In the genomic region with DNA sequence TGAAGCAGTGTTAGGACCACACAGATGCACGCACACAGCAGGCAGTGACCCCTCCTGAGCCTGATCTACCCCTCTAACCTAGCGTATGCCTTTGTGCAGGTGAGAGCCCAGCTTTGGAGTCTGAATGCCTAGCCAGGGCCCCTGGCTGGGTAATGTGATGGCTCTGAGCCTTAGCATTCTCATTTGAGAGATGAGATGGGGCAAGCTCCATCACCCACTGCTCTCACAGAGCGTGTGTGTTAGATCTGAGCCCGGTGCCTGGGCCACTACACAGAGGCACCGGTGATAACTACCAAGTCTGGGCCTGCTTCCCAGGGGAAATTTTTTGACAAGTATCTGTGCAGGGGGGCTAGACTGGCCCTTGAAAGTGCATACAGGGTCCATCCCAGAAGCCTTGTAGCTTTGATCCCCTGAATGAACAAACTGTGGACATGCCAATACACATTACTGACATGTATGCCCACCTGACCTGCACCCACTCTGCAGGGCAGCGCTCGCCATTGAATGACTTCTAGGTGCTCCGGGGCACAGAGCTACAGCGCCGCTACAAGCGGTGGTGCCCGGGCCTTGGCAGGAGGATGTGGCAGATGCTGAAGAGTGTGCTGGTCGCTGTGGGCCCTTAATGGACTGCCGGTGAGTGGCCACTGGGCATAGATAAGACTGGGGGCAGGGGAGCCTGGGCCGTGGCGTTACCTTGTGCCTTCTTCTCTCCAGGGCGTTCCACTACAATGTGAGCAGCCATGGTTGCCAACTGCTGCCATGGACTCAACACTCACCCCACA, we compare ENCODE assay signal across 8 cellular contexts. TPM values are rescaled to one million over a fixed set of nuclear protein-coding genes. Genes with fewer than 3 reads are reported as not detected.
A peak's percentile ranks its signal among the peaks of the same experiment; 100 is the strongest.
DNase-seq lines count a peak whose midpoint lies in the region; ATAC-seq and TF ChIP-seq lines count a peak whose summit lies in the region.
"Not testable (repeated sequence)": the region's sequence is repeated elsewhere in the genome, so short reads cannot be mapped to it uniquely, and the experiment has no call there.

No MANE protein-coding gene starts in this region.

- DNase-seq in CD8-positive, alpha-beta T cell, result peak in 4 of 7 experiments; percentile 4 to 48 (median 13)
- DNase-seq in activated CD4-positive, CD25-positive, alpha-beta regulatory T cell treated with anti-CD3 and anti-CD28 coated beads, Interleukin-2, amount 50 U/mL, for 72 hours, result peak; percentile 33
- DNase-seq in activated T-helper 2 cell treated with anti-CD3 and anti-CD28 coated beads, Interferon-gamma antibody, Interleukin-2, Interleukin-4, amounts not matched to agents 10 μg/mL and 5 μg/mL and 100 μg/mL, durations not matched to agents 14 hours and 24 hours and 36 hours (ENCODE audit: low spot score), result peak; percentile 10
- peak; percentile 95 for DNase-seq in chondrocyte (ENCODE audit: low spot score)
- DNase-seq in left ventricle myocardium superior, result peak; percentile 29
- peak in 1 of 2 experiments; percentile 16 for DNase-seq in mesothelial cell of epicardium (ENCODE audit: low spot score in 2 of 2, unreplicated experiment in 2 of 2)
- DNase-seq in prostate gland (ENCODE audit: low spot score), result peak; percentile 4
- peak; percentile 4 to 5 for DNase-seq in thyroid gland

- peaks cover 34% of the 10 kb centered on the region for H3K4me1 ChIP-seq in CD8-positive, alpha-beta T cell (ENCODE audit: insufficient read depth, low read length)
- peaks cover 14% of the 10 kb centered on the region for H3K4me1 ChIP-seq in prostate gland (replicated peaks)
- H3K4me1 ChIP-seq in thyroid gland, result peaks cover 22 to 37% of the 10 kb centered on the region in 2 donors

- H3K27ac ChIP-seq in CD8-positive, alpha-beta T cell (ENCODE audit: low read depth, low read length); prostate gland; thyroid gland: not testable (repeated sequence)

- not testable (repeated sequence) for TF ChIP-seq POLR2A in prostate gland (IDR thresholded peaks at IDR 0.05); thyroid gland (IDR thresholded peaks at IDR 0.05)

- TF ChIP-seq CTCF in CD8-positive, alpha-beta T cell (IDR thresholded peaks at IDR 0.05); chondrocyte (IDR thresholded peaks at IDR 0.05); mesothelial cell of epicardium (IDR thresholded peaks at IDR 0.05; ENCODE audit: unreplicated experiment); prostate gland (IDR thresholded peaks at IDR 0.05); thyroid gland (IDR thresholded peaks at IDR 0.05): not testable (repeated sequence)

- POLR2A ChIA-PET in CD8-positive, alpha-beta T cell (lab: Charles Lee), result interaction anchor here (1.0 kb wide), 1 partner anchor 250 kb away, joined by 3 read pairs; a partner anchor contains a TSS

- not testable (repeated sequence) for ATAC-seq in CD8-positive, alpha-beta T cell; left ventricle myocardium superior

- H3K9me3 ChIP-seq in CD8-positive, alpha-beta T cell (ENCODE audit: low read length); prostate gland; thyroid gland: not testable (repeated sequence)

- not testable (repeated sequence) for H3K4me3 Mint-ChIP-seq in CD8-positive, alpha-beta T cell; activated T-helper 2 cell treated with anti-CD3 and anti-CD28 coated beads, Interferon-gamma antibody, Interleukin-2, Interleukin-4, amounts not matched to agents 10 μg/mL and 5 μg/mL and 100 μg/mL, durations not matched to agents 14 hours and 24 hours and 36 hours (ENCODE audit: low read depth); chondrocyte (ENCODE audit: unreplicated experiment)
- peak overlapping the region; percentile 27 for H3K4me3 Mint-ChIP-seq in mesothelial cell of epicardium

- H3K36me3 ChIP-seq in CD8-positive, alpha-beta T cell (ENCODE audit: insufficient read depth, low read length); prostate gland; thyroid gland: not testable (repeated sequence)

- not testable (repeated sequence) for H3K36me3 Mint-ChIP-seq in CD8-positive, alpha-beta T cell; activated T-helper 2 cell treated with anti-CD3 and anti-CD28 coated beads, Interferon-gamma antibody, Interleukin-2, Interleukin-4, amounts not matched to agents 10 μg/mL and 5 μg/mL and 100 μg/mL, durations not matched to agents 14 hours and 24 hours and 36 hours (ENCODE audit: low read depth); chondrocyte (ENCODE audit: low read depth); mesothelial cell of epicardium

- H3K27ac Mint-ChIP-seq in CD8-positive, alpha-beta T cell, result peak overlapping the region; percentile 62
- H3K27ac Mint-ChIP-seq in activated T-helper 2 cell treated with anti-CD3 and anti-CD28 coated beads, Interferon-gamma antibody, Interleukin-2, Interleukin-4, amounts not matched to agents 10 μg/mL and 5 μg/mL and 100 μg/mL, durations not matched to agents 14 hours and 24 hours and 36 hours; chondrocyte (ENCODE audit: unreplicated experiment); mesothelial cell of epicardium: not testable (repeated sequence)

- intact Hi-C loops in CD8-positive, alpha-beta T cell (cut with DNase I, micrococcal nuclease), result loop anchor here in 1 of 2 experiments (2.0 kb wide), 1 partner anchor 33 kb away; a partner anchor contains a TSS
- intact Hi-C loops in activated T-helper 2 cell treated with anti-CD3 and anti-CD28 coated beads, Interferon-gamma antibody, Interleukin-2, Interleukin-4, amounts not matched to agents 10 μg/mL and 5 μg/mL and 100 μg/mL, durations not matched to agents 14 hours and 24 hours and 36 hours (cut with micrococcal nuclease), result loop anchor here (2.0 kb wide), 2 partner anchors 21 to 33 kb away; a partner anchor contains a TSS
- intact Hi-C loops in left ventricle myocardium superior (cut with micrococcal nuclease); prostate gland (cut with DNase I); thyroid gland (cut with DNase I): not testable (repeated sequence)

- H3K27me3 ChIP-seq in CD8-positive, alpha-beta T cell (ENCODE audit: insufficient read depth, low read length); prostate gland (replicated peaks; ENCODE audit: insufficient read depth); thyroid gland: not testable (repeated sequence)

- H3K9me3 Mint-ChIP-seq in CD8-positive, alpha-beta T cell; activated T-helper 2 cell treated with anti-CD3 and anti-CD28 coated beads, Interferon-gamma antibody, Interleukin-2, Interleukin-4, amounts not matched to agents 10 μg/mL and 5 μg/mL and 100 μg/mL, durations not matched to agents 14 hours and 24 hours and 36 hours; chondrocyte (ENCODE audit: low read depth); mesothelial cell of epicardium: not testable (repeated sequence)

- H3K4me1 Mint-ChIP-seq in CD8-positive, alpha-beta T cell (ENCODE audit: low read depth); activated T-helper 2 cell treated with anti-CD3 and anti-CD28 coated beads, Interferon-gamma antibody, Interleukin-2, Interleukin-4, amounts not matched to agents 10 μg/mL and 5 μg/mL and 100 μg/mL, durations not matched to agents 14 hours and 24 hours and 36 hours (ENCODE audit: low read depth); chondrocyte (ENCODE audit: low read depth); mesothelial cell of epicardium: not testable (repeated sequence)

- not testable (repeated sequence) for H3K27me3 Mint-ChIP-seq in CD8-positive, alpha-beta T cell (ENCODE audit: low read depth); activated T-helper 2 cell treated with anti-CD3 and anti-CD28 coated beads, Interferon-gamma antibody, Interleukin-2, Interleukin-4, amounts not matched to agents 10 μg/mL and 5 μg/mL and 100 μg/mL, durations not matched to agents 14 hours and 24 hours and 36 hours (ENCODE audit: low read depth); chondrocyte (ENCODE audit: low read depth); mesothelial cell of epicardium (ENCODE audit: low read depth)

- H3K4me3 ChIP-seq in CD8-positive, alpha-beta T cell (ENCODE audit: low read depth, low read length); prostate gland; thyroid gland (replicated peaks in 1 of 3): not testable (repeated sequence)

- 92% methylated on average over 17 of the region's 17 CpGs for WGBS in prostate gland
- WGBS in thyroid gland, 2 donors, result 87 to 96% methylated on average over 14 to 17 of the region's 17 CpGs

- CTCF ChIA-PET in CD8-positive, alpha-beta T cell (lab: Charles Lee), result interaction anchor here (1.5 kb wide), 1 partner anchor 22 kb away, joined by 3 read pairs; no protein-coding TSS in a partner anchor

RNA-seq across cellular contexts. Expression of a gene that starts 20.7 kb away (rescaled TPM):
- total RNA-seq in CD8-positive, alpha-beta T cell, result 1,000 to 10,000 TPM; 3,774 to 3,852 TPM
- total RNA-seq in activated T-helper 2 cell treated with anti-CD3 and anti-CD28 coated beads, Interferon-gamma antibody, Interleukin-2, Interleukin-4, amounts not matched to agents 10 μg/mL and 5 μg/mL and 100 μg/mL, durations not matched to agents 14 hours and 24 hours and 36 hours, result 2,033 and 2,369 TPM in 2 replicates
- 1,438 to 1,620 TPM (median 1,579 TPM) in 3 replicates for total RNA-seq in chondrocyte
- 4,234 TPM for total RNA-seq in left ventricle myocardium superior
- 3,774 to 3,945 TPM (median 3,937 TPM) in 3 replicates for total RNA-seq in mesothelial cell of epicardium
- under 1 TPM; under 0.01 TPM for total RNA-seq in prostate gland
- under 1 TPM; under 0.01 TPM for total RNA-seq in thyroid gland

RNA-seq across cellular contexts. Expression of a gene that starts 32.7 kb away (rescaled TPM):
- 1 to 10 TPM; 5.4 to 7.0 TPM for total RNA-seq in CD8-positive, alpha-beta T cell
- 5.2 and 6.1 TPM in 2 replicates for total RNA-seq in activated T-helper 2 cell treated with anti-CD3 and anti-CD28 coated beads, Interferon-gamma antibody, Interleukin-2, Interleukin-4, amounts not matched to agents 10 μg/mL and 5 μg/mL and 100 μg/mL, durations not matched to agents 14 hours and 24 hours and 36 hours
- 52.1 to 67.7 TPM (median 58.9 TPM) in 3 replicates for total RNA-seq in chondrocyte
- total RNA-seq in left ventricle myocardium superior, result 12.2 TPM
- 74.5 to 86.3 TPM (median 79.1 TPM) in 3 replicates for total RNA-seq in mesothelial cell of epicardium
- 10 to 100 TPM; 29.9 to 58.6 TPM for total RNA-seq in prostate gland
- 10 to 100 TPM; 38.9 to 50.9 (median 46.5) TPM for total RNA-seq in thyroid gland

Comparison
In these comparisons a context has a peak if more than half of its experiments do, and no peak if none do; other contexts are left out.
1. RNA of a gene that starts 20.7 kb away (total RNA-seq): 4,234 TPM in left ventricle myocardium superior (single experiment), 3,774 to 3,945 TPM in mesothelial cell of epicardium, 3,774 to 3,852 TPM in CD8-positive, alpha-beta T cell, 2,033 to 2,369 TPM in activated T-helper 2 cell treated with anti-CD3 and anti-CD28 coated beads, Interferon-gamma antibody, Interleukin-2, Interleukin-4, amounts not matched to agents 10 μg/mL and 5 μg/mL and 100 μg/mL, durations not matched to agents 14 hours and 24 hours and 36 hours and 1,438 to 1,620 TPM in chondrocyte; under 0.01 TPM in prostate gland and under 0.01 TPM in thyroid gland; every median in the first group is over 1,000 times any median in the second.